Comparison of ENCODE assay signal across 25 cellular contexts in genomic region chr7:130324270-130324669, GRCh38. TPM values are rescaled to one million over a fixed set of nuclear protein-coding genes. Genes with fewer than 3 reads are reported as not detected.
DNase-seq lines count a peak whose midpoint lies in the region; ATAC-seq and TF ChIP-seq lines count a peak whose summit lies in the region.
"Had no signal": no experiment of that assay in that cellular context is flagged by ENCODE, and none has a peak within 500 bp of the region (broad histone marks: within the 10 kb centered on the region; RNA-seq: fewer than 3 reads in every experiment).

No MANE protein-coding gene starts in this region.

- H3K14ac ChIP-seq in IMR-90 (replicated peaks; ENCODE audit: low read depth, low read length) = no peak overlapping the region

- dilution Hi-C loops in IMR-90 (cut with HindIII; ENCODE audit: low sequenced_read_pairs, unreplicated experiment) = no loop called here

- H3K4me3 Mint-ChIP-seq in endodermal cell (no peak overlapping the region), neural crest cell (no peak overlapping the region)
- H3K4me3 Mint-ChIP-seq: CD14-positive monocyte, H9 had no signal

- no peak overlapping the region for H4K8ac ChIP-seq in IMR-90 (ENCODE audit: low read depth in 2 of 2, low read length in 2 of 2)

- H2AFZ ChIP-seq in IMR-90 (replicated peaks; ENCODE audit: low read length, poor library complexity) = no peak overlapping the region

- no peak for TF ChIP-seq POLR2A in IMR-90 (IDR thresholded peaks at IDR 0.05; ENCODE audit: low read depth, low read length)

- H3K9me3 Mint-ChIP-seq in endodermal cell = no peaks in the 10 kb centered on the region
- H3K9me3 Mint-ChIP-seq in neural crest cell = no peaks in the 10 kb centered on the region
- H3K9me3 Mint-ChIP-seq: H9 had no signal

- H3K4ac ChIP-seq in IMR-90 (ENCODE audit: low read depth, low read length) = no peak overlapping the region

- CTCF ChIA-PET in IMR-90 (lab: Yijun Ruan, JAX) = no interaction called here

- H4K20me1 ChIP-seq in IMR-90 (ENCODE audit: insufficient read depth, low read length) = no peaks in the 10 kb centered on the region

- H4K5ac ChIP-seq in IMR-90 (ENCODE audit: low read depth, low read length) = no peak overlapping the region

- H3K4me1 ChIP-seq in IMR-90 (ENCODE audit: control insufficient read depth, insufficient read depth, low read length) (no peaks in the 10 kb centered on the region), RWPE2 (ENCODE audit: insufficient read depth, poor library complexity, severe bottlenecking) (no peaks in the 10 kb centered on the region), endodermal cell (ENCODE audit: control insufficient read depth, insufficient read depth, low read length) (no peaks in the 10 kb centered on the region)
- H3K4me1 ChIP-seq in effector memory CD4-positive, alpha-beta T cell (ENCODE audit: control insufficient read depth, insufficient read depth, low read length, poor library complexity, severe bottlenecking) = no peaks in the 10 kb centered on the region

- no peak overlapping the region for H3K4me3 ChIP-seq in IMR-90 (ENCODE audit: insufficient read depth, low read depth, low read length)
- H3K4me3 ChIP-seq in RWPE2 (ENCODE audit: severe bottlenecking) = no peak overlapping the region
- H3K4me3 ChIP-seq in endodermal cell (ENCODE audit: low read length) = no peak overlapping the region
- no peak overlapping the region for H3K4me3 ChIP-seq in effector memory CD4-positive, alpha-beta T cell (ENCODE audit: insufficient read depth, low read depth, low read length, poor library complexity, severe bottlenecking)
- H3K4me3 ChIP-seq: MG63 had no signal

- no peak for TF ChIP-seq CTCF in IMR-90 (conservative IDR thresholded peaks at IDR 0.05; ENCODE audit: low read depth, low read length)
- TF ChIP-seq CTCF in RWPE2 (IDR thresholded peaks at IDR 0.05; ENCODE audit: poor library complexity, severe bottlenecking) = no peak
- no peak for TF ChIP-seq CTCF in endodermal cell (conservative IDR thresholded peaks at IDR 0.05)
- TF ChIP-seq CTCF in neural crest cell (conservative IDR thresholded peaks at IDR 0.05) = no peak

- no peak overlapping the region for H3K27ac Mint-ChIP-seq in endodermal cell
- peak overlapping the region; percentile 75 for H3K27ac Mint-ChIP-seq in neural crest cell (ENCODE audit: unreplicated experiment)

- no peak overlapping the region for H2AK5ac ChIP-seq in IMR-90 (ENCODE audit: low read depth, low read length)

- no CpG with 5 or more reads among the region's 9 CpGs for WGBS in IMR-90 (ENCODE audit: extremely low coverage in 2 of 2, insufficient read length in 1 of 2), 2 experiments
- WGBS in endodermal cell (ENCODE audit: insufficient coverage in 1 of 2, insufficient read length in 1 of 2), 2 experiments = 95 to 97% methylated on average over 7 to 9 of the region's 9 CpGs

- no peaks in the 10 kb centered on the region for H3K27me3 ChIP-seq in IMR-90 (ENCODE audit: control insufficient read depth, insufficient read depth, low read length)
- no peaks in the 10 kb centered on the region for H3K27me3 ChIP-seq in RWPE2 (ENCODE audit: insufficient read depth, poor library complexity, severe bottlenecking)
- H3K27me3 ChIP-seq in endodermal cell (ENCODE audit: control insufficient read depth, insufficient read depth, low read length, poor library complexity, severe bottlenecking) = no peaks in the 10 kb centered on the region
- H3K27me3 ChIP-seq in effector memory CD4-positive, alpha-beta T cell (replicated peaks; ENCODE audit: control insufficient read depth, insufficient read depth, low read length, poor library complexity, severe bottlenecking) = no peaks in the 10 kb centered on the region
- H3K27me3 ChIP-seq: MG63 had no signal

- H3K27ac ChIP-seq in IMR-90 (ENCODE audit: insufficient read depth, low read length) = no peak overlapping the region
- peak overlapping the region; percentile 4 for H3K27ac ChIP-seq in RWPE2 (ENCODE audit: poor library complexity, severe bottlenecking)
- peak overlapping the region; percentile 36 for H3K27ac ChIP-seq in endodermal cell (ENCODE audit: low read depth, low read length)
- H3K27ac ChIP-seq in effector memory CD4-positive, alpha-beta T cell (ENCODE audit: insufficient read depth, low read length, poor library complexity, severe bottlenecking) = no peak overlapping the region
- H3K27ac ChIP-seq: HL-60 had no signal

- ATAC-seq in IMR-90 (ENCODE audit: low read depth) = no peak
- ATAC-seq in RWPE2 (ENCODE audit: low read depth) = no peak

- no peaks in the 10 kb centered on the region for H3K9me1 ChIP-seq in IMR-90 (ENCODE audit: insufficient read depth, low read length)

- no peaks in the 10 kb centered on the region for H3K36me3 Mint-ChIP-seq in endodermal cell (ENCODE audit: low read depth)
- H3K36me3 Mint-ChIP-seq in neural crest cell (ENCODE audit: low read depth) = no peaks in the 10 kb centered on the region
- H3K36me3 Mint-ChIP-seq: CD14-positive monocyte had no signal

- H3K4me2 ChIP-seq in IMR-90 (ENCODE audit: low read depth, low read length) = no peak overlapping the region

- H3K9me3 ChIP-seq in IMR-90 (ENCODE audit: control insufficient read depth, insufficient read depth, low read length) (no peaks in the 10 kb centered on the region), RWPE2 (ENCODE audit: severe bottlenecking) (no peaks in the 10 kb centered on the region), endodermal cell (ENCODE audit: control insufficient read depth, low read length) (no peaks in the 10 kb centered on the region)
- H3K9me3 ChIP-seq in effector memory CD4-positive, alpha-beta T cell (ENCODE audit: control insufficient read depth, low read length) = no peaks in the 10 kb centered on the region
- H3K9me3 ChIP-seq: MG63 had no signal

- no peak for DNase-seq in IMR-90
- no peak for DNase-seq in RWPE2 (ENCODE audit: low spot score)
- DNase-seq in endodermal cell = no peak
- DNase-seq in neural crest cell (ENCODE audit: low read depth, low spot score) = no peak
- no peak for DNase-seq in SHP77 (lab: John Stamatoyannopoulos, UW)
- DNase-seq in mesenteric fat pad (ENCODE audit: low spot score) = no peak
- no peak for DNase-seq in occipital lobe (lab: John Stamatoyannopoulos, UW)
- no peak for DNase-seq in effector memory CD4-positive, alpha-beta T cell
- DNase-seq: AML-193, DND-41, GF-D8, H9, Karpas-422, MG63, NCI-H1048, NCI-H1694, NCI-H2081 treated with DMSO at 0.1 percent for 48 hours, NCI-H510A, NCI-H774, OCI-M1, SIG-M5 had no signal

- H3K36me3 ChIP-seq in IMR-90 (ENCODE audit: control insufficient read depth, insufficient read depth, low read length) (peaks cover 3% of the 10 kb centered on the region; the same call in 1 of the 2 replicates), RWPE2 (ENCODE audit: low read depth) (peaks cover 38% of the 10 kb centered on the region), endodermal cell (ENCODE audit: control insufficient read depth, insufficient read depth, low read length) (no peaks in the 10 kb centered on the region)
- no peaks in the 10 kb centered on the region for H3K36me3 ChIP-seq in effector memory CD4-positive, alpha-beta T cell (ENCODE audit: control insufficient read depth, insufficient read depth, low read length)

- H2BK120ac ChIP-seq in IMR-90 (ENCODE audit: low read depth, low read length) = no peak overlapping the region

- TF ChIP-seq RAD21 in IMR-90 (IDR thresholded peaks at IDR 0.05; ENCODE audit: low read length) = no peak

- peak overlapping the region; percentile 3 for H2AK9ac ChIP-seq in IMR-90 (replicated peaks; ENCODE audit: low read depth, low read length, poor library complexity)

- no peak overlapping the region for H2BK5ac ChIP-seq in IMR-90 (ENCODE audit: low read depth, low read length, poor library complexity, severe bottlenecking)

- H3K79me1 ChIP-seq in IMR-90 (ENCODE audit: low read depth in 1 of 2, low read length in 2 of 2) = no peaks in the 10 kb centered on the region

- in situ Hi-C loops in IMR-90 (cut with MboI; ENCODE audit: low sequenced_read_pairs) = no loop called here

- intact Hi-C loops in IMR-90 (cut with micrococcal nuclease) = no loop called here

- no TSS peak for BruUV-seq in IMR-90 (replicated peaks; lab: Mats Ljungman, UMichigan)

- no peak overlapping the region for H3K18ac ChIP-seq in IMR-90 (ENCODE audit: low read depth, low read length)

- no peak overlapping the region for H2BK15ac ChIP-seq in IMR-90 (ENCODE audit: low read depth, low read length)

- no peak overlapping the region for H2BK20ac ChIP-seq in IMR-90 (ENCODE audit: low read depth, low read length)

- H3K9ac ChIP-seq in IMR-90 (ENCODE audit: low read depth, low read length) = no peak overlapping the region
- no peak overlapping the region for H3K9ac ChIP-seq in endodermal cell (ENCODE audit: extremely low read depth, low read length, poor library complexity, severe bottlenecking)

- H3K23ac ChIP-seq in IMR-90 (ENCODE audit: low read depth, low read length) = no peak overlapping the region

- H3K4me1 Mint-ChIP-seq in endodermal cell (no peaks in the 10 kb centered on the region), neural crest cell (peaks cover 12% of the 10 kb centered on the region)
- H3K4me1 Mint-ChIP-seq: CD14-positive monocyte had no signal

- POLR2A ChIA-PET in IMR-90 (lab: Charles Lee; ENCODE audit: unreplicated experiment) = interaction anchor here (0.6 kb wide), 1 partner anchor 69 kb away, joined by 3 read pairs; no protein-coding TSS in a partner anchor

- peaks cover 4% of the 10 kb centered on the region for H3K27me3 Mint-ChIP-seq in endodermal cell (ENCODE audit: insufficient read depth)
- no peaks in the 10 kb centered on the region for H3K27me3 Mint-ChIP-seq in neural crest cell (ENCODE audit: low read depth)

- no peak overlapping the region for H4K91ac ChIP-seq in IMR-90 (ENCODE audit: insufficient read depth, low read depth, low read length)

- no peak overlapping the region for H3K56ac ChIP-seq in IMR-90 (ENCODE audit: extremely low read depth, insufficient read depth, low read length)

RNA-seq across cellular contexts. Expression of gene CPA5, which starts 20.3 kb away (rescaled TPM):
- total RNA-seq in IMR-90 (2012; rRNA removed) (under 0.01 TPM in 1 of 2 replicates, not detected in the other), endodermal cell (not detected), neural crest cell (not detected in 2 replicates), mesenteric fat pad (not detected), occipital lobe (not detected)
- 0.53 and 0.86 TPM in 2 replicates for polyA plus RNA-seq in IMR-90 (2012; rRNA removed)
- polyA plus RNA-seq in IMR-90 (2012; cell fraction: cytosol; rRNA removed) = 0.32 and 0.45 TPM in 2 replicates
- 0.72 and 0.95 TPM in 2 replicates for polyA plus RNA-seq in IMR-90 (2012; cell fraction: nucleus; rRNA removed; ENCODE audit: low replicate concordance)
- not detected for polyA plus RNA-seq in endodermal cell (2013, experiment 1 of 2)
- not detected for polyA plus RNA-seq in endodermal cell (2013, experiment 2 of 2)
- total RNA-seq: H9, HT1080 had no signal
- polyA plus RNA-seq: CD14-positive monocyte had no signal

RNA-seq across cellular contexts. Expression of gene CPA4, which starts 31.3 kb away (rescaled TPM):
- total RNA-seq in IMR-90 (2012; rRNA removed) (365 and 382 TPM in 2 replicates), endodermal cell (not detected), neural crest cell (0.41 and 0.72 TPM in 2 replicates), mesenteric fat pad (3.2 TPM), occipital lobe (0.78 TPM)
- polyA plus RNA-seq in IMR-90 (2012; rRNA removed) = 287 and 316 TPM in 2 replicates
- polyA plus RNA-seq in IMR-90 (2012; cell fraction: cytosol; rRNA removed) = 231 and 233 TPM in 2 replicates
- 693 and 899 TPM in 2 replicates for polyA plus RNA-seq in IMR-90 (2012; cell fraction: nucleus; rRNA removed; ENCODE audit: low replicate concordance)
- polyA plus RNA-seq in endodermal cell (2013, experiment 1 of 2) = 0.78 TPM
- polyA plus RNA-seq in endodermal cell (2013, experiment 2 of 2) = 0.37 TPM
- total RNA-seq: H9 had no signal
- polyA plus RNA-seq: CD14-positive monocyte had no signal

RNA-seq across cellular contexts. Expression of gene CPA1, which starts 56.0 kb away (rescaled TPM):
- not detected in 2 replicates for total RNA-seq in IMR-90 (2012; rRNA removed)
- polyA plus RNA-seq in IMR-90 (2012; rRNA removed) = not detected in 2 replicates
- 0.07 TPM in 1 of 2 replicates, not detected in the other for polyA plus RNA-seq in IMR-90 (2012; cell fraction: cytosol; rRNA removed)
- 0.26 and 0.32 TPM in 2 replicates for polyA plus RNA-seq in IMR-90 (2012; cell fraction: nucleus; rRNA removed; ENCODE audit: low replicate concordance)
- total RNA-seq in endodermal cell = not detected
- polyA plus RNA-seq in endodermal cell (2013, experiment 1 of 2) = 0.32 TPM
- polyA plus RNA-seq in endodermal cell (2013, experiment 2 of 2) = 0.33 TPM
- total RNA-seq in neural crest cell = not detected in 2 replicates
- 4.0 TPM for total RNA-seq in mesenteric fat pad
- total RNA-seq in occipital lobe = not detected
- total RNA-seq: H9, HT1080, RPMI7951 had no signal
- polyA plus RNA-seq: CD14-positive monocyte had no signal

RNA-seq across cellular contexts. Expression of gene CPA2, which starts 57.6 kb away (rescaled TPM):
- total RNA-seq in IMR-90 (2012; rRNA removed) (not detected in 2 replicates), endodermal cell (under 1 TPM; 0.40 to 0.66 TPM), neural crest cell (0.55 and 1.2 TPM in 2 replicates), mesenteric fat pad (2.2 TPM), occipital lobe (not detected)
- 0.05 TPM in 1 of 2 replicates, not detected in the other for polyA plus RNA-seq in IMR-90 (2012; rRNA removed)
- polyA plus RNA-seq in IMR-90 (2012; cell fraction: cytosol; rRNA removed) = 0.14 TPM in 1 of 2 replicates, not detected in the other
- not detected in 2 replicates for polyA plus RNA-seq in IMR-90 (2012; cell fraction: nucleus; rRNA removed; ENCODE audit: low replicate concordance)
- polyA plus RNA-seq in endodermal cell (2013, experiment 1 of 2) = 0.75 TPM
- 0.79 TPM for polyA plus RNA-seq in endodermal cell (2013, experiment 2 of 2)
- total RNA-seq: H9, HT1080, RPMI7951 had no signal
- polyA plus RNA-seq: CD14-positive monocyte had no signal

Comparison
In these comparisons a context has a peak if more than half of its experiments do, and no peak if none do; other contexts are left out.
1. H3K27ac ChIP-seq: peak in RWPE2 (single experiment) and endodermal cell (single experiment); none in IMR-90 (single experiment) and effector memory CD4-positive, alpha-beta T cell (single experiment).
2. RNA of gene CPA4, which starts 31.3 kb away (total RNA-seq): 365 to 382 TPM in IMR-90; 3.2 TPM in mesenteric fat pad (single experiment), 0.78 TPM in occipital lobe (single experiment), 0.41 to 0.72 TPM in neural crest cell and not detected in endodermal cell; every median in the first group is over 10 times any median in the second.